ENCODE assay signal across 16 cellular contexts in genomic region chr1:210099921-210100320, GRCh38.
A peak's percentile ranks its signal among the peaks of the same experiment; 100 is the strongest.
DNase-seq lines count a peak whose midpoint lies in the region; ATAC-seq and TF ChIP-seq lines count a peak whose summit lies in the region.
"Had no signal": no experiment of that assay in that cellular context is flagged by ENCODE, and none has a peak within 500 bp of the region (broad histone marks: within the 10 kb centered on the region; RNA-seq: fewer than 3 reads in every experiment).

No MANE protein-coding gene starts in this region.

- peak overlapping the region; percentile 91 for H3K27ac Mint-ChIP-seq in glutamatergic neuron (ENCODE audit: unreplicated experiment)
- H3K27ac Mint-ChIP-seq: GM23338; T-helper 1 cell treated with Interleukin-12 subunit alpha and Interleukin-12 subunit beta and Interleukin-4 antibody, amounts not matched to agents 30 μg/mL and 1 μg/mL, for 36 hours had no signal

- no peak for ATAC-seq in HG02840 (IDR thresholded peaks at IDR 0.05; ENCODE audit: low FRiP score, unreplicated experiment)
- no peak for ATAC-seq in GM18502 (IDR thresholded peaks at IDR 0.05; ENCODE audit: poor library complexity, unreplicated experiment)
- ATAC-seq: GM23338, K562 had no signal

- no peaks in the 10 kb centered on the region for H3K27me3 Mint-ChIP-seq in glutamatergic neuron (ENCODE audit: unreplicated experiment)

- no peak for TF ChIP-seq CTCF in glutamatergic neuron (IDR thresholded peaks at IDR 0.05; ENCODE audit: partially characterized antibody, unreplicated experiment)

- H3K36me3 Mint-ChIP-seq in glutamatergic neuron (ENCODE audit: unreplicated experiment): no peaks in the 10 kb centered on the region

- peak; percentile 61 for DNase-seq in DMS 273 (lab: John Stamatoyannopoulos, UW; ENCODE audit: unreplicated experiment)
- no peak for DNase-seq in DMS 273 treated with DMSO at 0.1 percent for 48 hours (lab: John Stamatoyannopoulos, UW)
- DNase-seq in NCI-H446 (lab: John Stamatoyannopoulos, UW): peak; percentile 7 to 66
- DNase-seq in glutamatergic neuron: no peak
- no peak for DNase-seq in foreskin melanocyte
- DNase-seq in GM19238 (ENCODE audit: insufficient read length, low spot score): no peak
- DNase-seq: DMS79, NCI-H1092 treated with DMSO at 0.1 percent for 48 hours, NCI-H1930, NCI-H526 treated with DMSO at 0.1 percent for 48 hours, Right ventricle myocardium superior had no signal

- H3K9me3 Mint-ChIP-seq in glutamatergic neuron (ENCODE audit: unreplicated experiment): no peaks in the 10 kb centered on the region
- H3K9me3 Mint-ChIP-seq: GM23338; T-helper 1 cell treated with Interleukin-12 subunit alpha and Interleukin-12 subunit beta and Interleukin-4 antibody, amounts not matched to agents 30 μg/mL and 1 μg/mL, for 36 hours had no signal

- peaks cover 9% of the 10 kb centered on the region for H3K4me1 Mint-ChIP-seq in glutamatergic neuron (ENCODE audit: low read depth, unreplicated experiment)
- H3K4me1 Mint-ChIP-seq: GM23338 had no signal

- no peak overlapping the region for H3K4me3 Mint-ChIP-seq in glutamatergic neuron (ENCODE audit: unreplicated experiment)
- H3K4me3 Mint-ChIP-seq: GM23338; T-helper 1 cell treated with Interleukin-12 subunit alpha and Interleukin-12 subunit beta and Interleukin-4 antibody, amounts not matched to agents 30 μg/mL and 1 μg/mL, for 36 hours had no signal

Comparison
In these comparisons a context has a peak if more than half of its experiments do, and no peak if none do; other contexts are left out.
1. DNase-seq: peak in DMS 273 (single experiment) and NCI-H446 (2 of 2); none in DMS 273 treated with DMSO at 0.1 percent for 48 hours (single experiment), glutamatergic neuron (single experiment), foreskin melanocyte (single experiment) and GM19238 (single experiment).